In genomic region chr2:160221391-160222276, GRCh38 we compare ENCODE assay signal across 9 cellular contexts. TPM values are rescaled to one million over a fixed set of nuclear protein-coding genes. Genes with fewer than 3 reads are reported as not detected.
DNase-seq lines count a peak whose midpoint lies in the region; ATAC-seq and TF ChIP-seq lines count a peak whose summit lies in the region.
"Had no signal": no experiment of that assay in that cellular context is flagged by ENCODE, and none has a peak within 500 bp of the region (broad histone marks: within the 10 kb centered on the region; RNA-seq: fewer than 3 reads in every experiment).

No MANE protein-coding gene starts in this region.

- WGBS in right cardiac atrium: 64% methylated on average over 12 of the region's 12 CpGs

- peak overlapping the region; percentile 86 for H3K27ac ChIP-seq in right cardiac atrium (ENCODE audit: low read length)
- H3K27ac ChIP-seq in skin epidermis: peak overlapping the region; percentile 18 to 84 (median 76)

- H3K27ac Mint-ChIP-seq in WTC11: no peak overlapping the region
- no peak overlapping the region for H3K27ac Mint-ChIP-seq in activated T-helper 2 cell treated with anti-CD3 and anti-CD28 coated beads, Interferon-gamma antibody, Interleukin-2, Interleukin-4, amounts not matched to agents 10 μg/mL and 5 μg/mL and 100 μg/mL, durations not matched to agents 14 hours and 24 hours and 36 hours

- H3K27me3 ChIP-seq in right cardiac atrium (ENCODE audit: control insufficient read depth, insufficient read depth): no peaks in the 10 kb centered on the region

- CTCF ChIA-PET in WTC11 (lab: Charles Lee): interaction anchor here (0.7 to 2.1 kb wide), 3 partner anchors 11 to 842 kb away, joined by 3 to 5 read pairs (median 5); no protein-coding TSS in a partner anchor

- no peaks in the 10 kb centered on the region for H3K9me3 Mint-ChIP-seq in WTC11
- H3K9me3 Mint-ChIP-seq in activated T-helper 2 cell treated with anti-CD3 and anti-CD28 coated beads, Interferon-gamma antibody, Interleukin-2, Interleukin-4, amounts not matched to agents 10 μg/mL and 5 μg/mL and 100 μg/mL, durations not matched to agents 14 hours and 24 hours and 36 hours: no peaks in the 10 kb centered on the region

- peaks cover 5% of the 10 kb centered on the region for H3K4me1 ChIP-seq in right cardiac atrium (ENCODE audit: control insufficient read depth, insufficient read depth, low read length)

- H3K4me3 ChIP-seq in right cardiac atrium (ENCODE audit: low read length) (no peak overlapping the region), skin epidermis (no peak overlapping the region)

- peak; percentile 82 for DNase-seq in HK-2 (ENCODE audit: unreplicated experiment)
- no peak for DNase-seq in WTC11 (ENCODE audit: low spot score)
- peak; percentile 64 to 78 (median 76) for DNase-seq in right cardiac atrium
- DNase-seq in foreskin melanocyte: no peak
- no peak for DNase-seq in NCI-H1694 treated with DMSO at 0.1 percent for 48 hours (lab: John Stamatoyannopoulos, UW)
- DNase-seq in activated T-helper 2 cell treated with anti-CD3 and anti-CD28 coated beads, Interferon-gamma antibody, Interleukin-2, Interleukin-4, amounts not matched to agents 10 μg/mL and 5 μg/mL and 100 μg/mL, durations not matched to agents 14 hours and 24 hours and 36 hours (ENCODE audit: low spot score): no peak
- DNase-seq: activated CD8-positive, alpha-beta memory T cell treated with anti-CD3 and anti-CD28 coated beads, Interleukin-2, amount 50 U/mL, for 48 hours; Kasumi-1 had no signal

- no peaks in the 10 kb centered on the region for H3K9me3 ChIP-seq in right cardiac atrium (ENCODE audit: control insufficient read depth, low read length)

- ATAC-seq in WTC11 (peak; percentile 17; the same call in 1 of the 2 replicates), right cardiac atrium (peak; percentile 95 to 97)

- intact Hi-C loops in right cardiac atrium (cut with DNase I): no loop called here
- intact Hi-C loops in activated T-helper 2 cell treated with anti-CD3 and anti-CD28 coated beads, Interferon-gamma antibody, Interleukin-2, Interleukin-4, amounts not matched to agents 10 μg/mL and 5 μg/mL and 100 μg/mL, durations not matched to agents 14 hours and 24 hours and 36 hours (cut with micrococcal nuclease): loop anchor here (2.0 to 10.0 kb wide), 8 partner anchors 73 to 1733 kb away; partner anchors contain the start of gene LY75

- TF ChIP-seq CTCF in WTC11 (IDR thresholded peaks at IDR 0.05): no peak

- no peaks in the 10 kb centered on the region for H3K27me3 Mint-ChIP-seq in WTC11 (ENCODE audit: low read depth)
- H3K27me3 Mint-ChIP-seq in activated T-helper 2 cell treated with anti-CD3 and anti-CD28 coated beads, Interferon-gamma antibody, Interleukin-2, Interleukin-4, amounts not matched to agents 10 μg/mL and 5 μg/mL and 100 μg/mL, durations not matched to agents 14 hours and 24 hours and 36 hours (ENCODE audit: low read depth): peaks cover 10% of the 10 kb centered on the region

- H3K4me1 Mint-ChIP-seq in WTC11: peaks cover 16% of the 10 kb centered on the region
- H3K4me1 Mint-ChIP-seq in activated T-helper 2 cell treated with anti-CD3 and anti-CD28 coated beads, Interferon-gamma antibody, Interleukin-2, Interleukin-4, amounts not matched to agents 10 μg/mL and 5 μg/mL and 100 μg/mL, durations not matched to agents 14 hours and 24 hours and 36 hours (ENCODE audit: low read depth): peaks cover 41% of the 10 kb centered on the region

- H3K4me3 Mint-ChIP-seq in WTC11: no peak overlapping the region
- H3K4me3 Mint-ChIP-seq in activated T-helper 2 cell treated with anti-CD3 and anti-CD28 coated beads, Interferon-gamma antibody, Interleukin-2, Interleukin-4, amounts not matched to agents 10 μg/mL and 5 μg/mL and 100 μg/mL, durations not matched to agents 14 hours and 24 hours and 36 hours (ENCODE audit: low read depth): no peak overlapping the region

- no peaks in the 10 kb centered on the region for H3K36me3 Mint-ChIP-seq in WTC11
- H3K36me3 Mint-ChIP-seq in activated T-helper 2 cell treated with anti-CD3 and anti-CD28 coated beads, Interferon-gamma antibody, Interleukin-2, Interleukin-4, amounts not matched to agents 10 μg/mL and 5 μg/mL and 100 μg/mL, durations not matched to agents 14 hours and 24 hours and 36 hours (ENCODE audit: low read depth): no peaks in the 10 kb centered on the region

- POLR2A ChIA-PET in WTC11 (lab: Charles Lee): no interaction called here

TF ChIP-seq in WTC11, 78 proteins besides CTCF, POLR2A, EP300 and RAD21:
- TF ChIP-seq ZNF423 (CRISPR knock-in tag; IDR thresholded peaks at IDR 0.05): no peak
- TF ChIP-seq E2F5 (CRISPR knock-in tag; IDR thresholded peaks at IDR 0.05): no peak
- TF ChIP-seq ESRRA (CRISPR knock-in tag; IDR thresholded peaks at IDR 0.05; ENCODE audit: borderline replicate concordance): no peak
- no peak for TF ChIP-seq MYBL2 (CRISPR knock-in tag; IDR thresholded peaks at IDR 0.05)

RNA-seq across cellular contexts. Expression of gene ITGB6, which starts 21.6 kb away (rescaled TPM):
- total RNA-seq in WTC11 (2021) (0.07 to 0.14 TPM in 2 of 3 replicates, not detected in the other), right cardiac atrium (1 to 10 TPM; 1.1 to 2.2 (median 1.5) TPM)
- 0.32 TPM for polyA plus RNA-seq in right cardiac atrium
- not detected in 2 replicates for total RNA-seq in activated T-helper 2 cell treated with anti-CD3 and anti-CD28 coated beads, Interferon-gamma antibody, Interleukin-2, Interleukin-4, amounts not matched to agents 10 μg/mL and 5 μg/mL and 100 μg/mL, durations not matched to agents 14 hours and 24 hours and 36 hours

Comparison
In these comparisons a context has a peak if more than half of its experiments do, and no peak if none do; other contexts are left out.
1. DNase-seq: peak in HK-2 (single experiment) and right cardiac atrium (3 of 3); none in WTC11 (single experiment), foreskin melanocyte (single experiment), NCI-H1694 treated with DMSO at 0.1 percent for 48 hours (single experiment) and activated T-helper 2 cell treated with anti-CD3 and anti-CD28 coated beads, Interferon-gamma antibody, Interleukin-2, Interleukin-4, amounts not matched to agents 10 μg/mL and 5 μg/mL and 100 μg/mL, durations not matched to agents 14 hours and 24 hours and 36 hours (single experiment).